ENCODE assay signal across 8 cellular contexts in genomic region chr14:23555882-23556699, GRCh38. TPM values are rescaled to one million over a fixed set of nuclear protein-coding genes. Genes with fewer than 3 reads are reported as not detected.
DNase-seq lines count a peak whose midpoint lies in the region; ATAC-seq and TF ChIP-seq lines count a peak whose summit lies in the region.

A gene with protein sequence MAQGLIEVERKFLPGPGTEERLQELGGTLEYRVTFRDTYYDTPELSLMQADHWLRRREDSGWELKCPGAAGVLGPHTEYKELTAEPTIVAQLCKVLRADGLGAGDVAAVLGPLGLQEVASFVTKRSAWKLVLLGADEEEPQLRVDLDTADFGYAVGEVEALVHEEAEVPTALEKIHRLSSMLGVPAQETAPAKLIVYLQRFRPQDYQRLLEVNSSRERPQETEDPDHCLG (plus strand): TSS chr14:23556271. CDS start chr14:23556758, 487 bp downstream.

- H3K9me3 ChIP-seq in OCI-LY7 (ENCODE audit: low read length) = no peaks in the 10 kb centered on the region
- no peaks in the 10 kb centered on the region for H3K9me3 ChIP-seq in mucosa of rectum (ENCODE audit: control insufficient read depth in 2 of 2, low read length in 2 of 2)

- peaks cover 30% of the 10 kb centered on the region for H3K36me3 ChIP-seq in OCI-LY7 (ENCODE audit: insufficient read depth, low read length)
- peaks cover 17 to 21% of the 10 kb centered on the region in 2 donors for H3K36me3 ChIP-seq in mucosa of rectum (ENCODE audit: control insufficient read depth in 2 of 2, insufficient read depth in 2 of 2, low read length in 2 of 2)

- H3K4me3 ChIP-seq in OCI-LY7 (ENCODE audit: low read depth, low read length, poor library complexity, severe bottlenecking) (peak within 1 kb of the TSS; percentile 72), epithelial cell of esophagus (ENCODE audit: low read length) (peak within 1 kb of the TSS; percentile 90), mucosa of rectum (ENCODE audit: low read length in 2 of 2) (peak within 1 kb of the TSS; percentile 93 to 94)

- H2AFZ ChIP-seq in OCI-LY7 (ENCODE audit: low read length) = peak within 1 kb of the TSS; percentile 59; the same call in 1 of the 2 replicates

- TSS peak; percentile 76 for BruUV-seq in OCI-LY7 (replicated peaks; lab: Mats Ljungman, UMichigan)

- TF ChIP-seq CTCF in OCI-LY7 (conservative IDR thresholded peaks at IDR 0.05; ENCODE audit: low read length) (no peak), epithelial cell of esophagus (IDR thresholded peaks at IDR 0.05; ENCODE audit: insufficient read depth, low read depth, low read length, missing control alignments) (no peak)

- no peaks in the 10 kb centered on the region for H4K20me1 ChIP-seq in OCI-LY7 (ENCODE audit: insufficient read depth, low read length)

- H3K4me2 ChIP-seq in OCI-LY7 (ENCODE audit: low read length) = peak within 1 kb of the TSS; percentile 91

- CTCF ChIA-PET in OCI-LY7 (lab: Charles Lee; ENCODE audit: unreplicated experiment) = no interaction called here

- POLR2A ChIA-PET in OCI-LY7 (lab: Charles Lee) = interaction anchor here (0.6 to 1.9 kb wide), 4 partner anchors 14 to 538 kb away, joined by 3 to 11 read pairs (median 5); partner anchors contain the start of genes PABPN1 and PCK2

- intact Hi-C loops in OCI-LY7 (cut with micrococcal nuclease; ENCODE audit: unreplicated experiment) = loop anchor here (2.0 to 10.0 kb wide), 2 partner anchors 235 to 889 kb away; partner anchors contain the start of genes PABPN1 and SDR39U1

- peak within 1 kb of the TSS; percentile 91 to 93 for H3K9ac ChIP-seq in mucosa of rectum (ENCODE audit: low read depth in 1 of 2, low read length in 2 of 2)

- H3K27ac ChIP-seq in OCI-LY7 (ENCODE audit: low read depth, low read length, poor library complexity, severe bottlenecking) = peak within 1 kb of the TSS; percentile 58
- peak within 1 kb of the TSS; percentile 94 to 98 for H3K27ac ChIP-seq in mucosa of rectum (ENCODE audit: low read depth in 2 of 2, low read length in 2 of 2)

- no peaks in the 10 kb centered on the region for H3K27me3 ChIP-seq in mucosa of rectum (ENCODE audit: control insufficient read depth in 2 of 2, insufficient read depth in 2 of 2, low read length in 2 of 2)

- H3K4me1 ChIP-seq in OCI-LY7 (ENCODE audit: insufficient read depth, low read length, poor library complexity, severe bottlenecking) (peaks cover 27% of the 10 kb centered on the region), mucosa of rectum (ENCODE audit: control insufficient read depth in 2 of 2, insufficient read depth in 2 of 2, low read length in 2 of 2) (peaks cover 9 to 11% of the 10 kb centered on the region in 2 donors)

- DNase-seq in DMS 273 (lab: John Stamatoyannopoulos, UW; ENCODE audit: unreplicated experiment) = peak; percentile 97
- peak; percentile 95 for DNase-seq in HuH-7 (ENCODE audit: low spot score)
- peak; percentile 93 for DNase-seq in OCI-LY7 (ENCODE audit: low spot score)
- DNase-seq in activated T-cell treated with anti-CD3 and anti-CD28 coated beads for 1 hour (ENCODE audit: low read depth) = peak; percentile 92
- DNase-seq in epithelial cell of esophagus (ENCODE audit: low read depth) = peak; percentile 87
- DNase-seq in stimulated activated CD8-positive, alpha-beta memory T cell treated with anti-CD3 and anti-CD28 coated beads, Interleukin-4, amount 100 ng/mL, for 4 hours (ENCODE audit: low read depth in 2 of 2, low spot score in 1 of 2) = peak; percentile 85 to 86

- no peaks in the 10 kb centered on the region for H3K9me2 ChIP-seq in OCI-LY7 (ENCODE audit: insufficient read depth, low read length)

- ATAC-seq in GM21526 (IDR thresholded peaks at IDR 0.05; ENCODE audit: low FRiP score, unreplicated experiment) = peak; percentile 72

- H3K79me2 ChIP-seq in OCI-LY7 (ENCODE audit: insufficient read depth, low read depth, low read length) = peaks cover 17% of the 10 kb centered on the region

RNA-seq across cellular contexts. Expression of the gene that starts here (rescaled TPM):
- total RNA-seq in OCI-LY7 (2014; rRNA removed; shearing (Covaris generic)) = 20.9 and 28.6 TPM in 2 replicates
- total RNA-seq in OCI-LY7 (2022) = 15.4 and 16.9 TPM in 2 replicates

Comparison
In these comparisons a context has a peak if more than half of its experiments do, and no peak if none do; other contexts are left out.
1. Peak in every context shown above with its lines: DNase-seq, ATAC-seq, H3K4me3 ChIP-seq and H3K27ac ChIP-seq.